ENCODE assay signal across 20 cellular contexts in the genomic region with DNA sequence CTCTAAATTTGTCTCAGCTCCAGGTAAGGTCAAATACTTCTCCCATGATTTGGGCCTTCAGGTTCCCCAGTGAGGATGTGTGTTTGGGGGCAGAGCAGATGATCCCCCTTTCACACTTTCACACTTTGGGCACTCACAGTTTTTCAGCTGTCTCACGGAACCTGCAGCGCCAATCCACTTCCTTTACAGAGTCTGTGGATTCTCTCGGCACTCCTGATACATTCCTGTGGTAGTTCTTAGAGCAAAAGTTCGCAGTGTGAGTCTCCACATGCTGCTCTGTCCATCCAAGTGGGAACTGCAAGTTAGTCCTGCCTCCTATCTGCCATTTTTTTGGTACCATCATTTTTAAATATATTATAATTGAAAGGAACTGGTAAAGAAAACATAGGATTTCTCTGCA. TPM values are rescaled to one million over a fixed set of nuclear protein-coding genes. Genes with fewer than 3 reads are reported as not detected.
DNase-seq lines count a peak whose midpoint lies in the region; FAIRE-seq and TF ChIP-seq lines count a peak whose summit lies in the region.
"Had no signal": no experiment of that assay in that cellular context is flagged by ENCODE, and none has a peak within 500 bp of the region (broad histone marks: within the 10 kb centered on the region; RNA-seq: fewer than 3 reads in every experiment).

No MANE protein-coding gene starts in this region.

- no peak overlapping the region for H4K91ac ChIP-seq in H1 (replicated peaks; ENCODE audit: insufficient read length, low read length)

- H2BK120ac ChIP-seq in H1 (replicated peaks; ENCODE audit: low read depth, low read length) = no peak overlapping the region

- peak; percentile 26 for DNase-seq in HCEC 1CT
- DNase-seq in RPMI7951 (ENCODE audit: low read depth) = peak; percentile 17
- no peak for DNase-seq in H1 (ENCODE audit: low read depth in 1 of 2, low spot score in 2 of 2)
- DNase-seq in smooth muscle cell (lab: John Stamatoyannopoulos, UW; ENCODE audit: unreplicated experiment) = no peak
- no peak for DNase-seq in KG1 (lab: John Stamatoyannopoulos, UW)
- no peak for DNase-seq in Caco-2
- DNase-seq in HPDE6-E6E7 (ENCODE audit: extremely low spot score) = no peak
- DNase-seq: activated naive CD4-positive, alpha-beta T cell treated with anti-CD3 and anti-CD28 coated beads, Interleukin-2, amount 50 U/mL, for 16 hours; activated T-cell treated with anti-CD3 and anti-CD28 coated beads, Interleukin-2, amount 50 U/mL, for 48 hours; AML-193; endodermal cell; left ventricle myocardium inferior; NCI-H2029 treated with DMSO at 0.1 percent for 48 hours; NCI-H510A treated with DMSO at 0.1 percent for 48 hours; retina; stimulated activated CD4-positive, alpha-beta T cell treated with anti-CD3 and anti-CD28 coated beads, Interleukin-12 subunit alpha, Interleukin-12 subunit beta, amount 100 ng/mL, for 4 hours; T1000; upper lobe of left lung had no signal

- H3K9ac ChIP-seq in H1 (replicated peaks in 1 of 4; ENCODE audit: extremely low read depth in 1 of 4, low read depth in 3 of 4, low read length in 3 of 4) (no peak overlapping the region), smooth muscle cell (ENCODE audit: low read depth) (no peak overlapping the region)

- no peak for TF ChIP-seq RAD21 in H1 (IDR thresholded peaks at IDR 0.05 in 1 of 2, conservative IDR thresholded peaks at IDR 0.05 in 1 of 2; ENCODE audit: low read depth in 2 of 2, low read length in 2 of 2)

- H3K9me3 Mint-ChIP-seq in Caco-2 (ENCODE audit: unreplicated experiment) = no peaks in the 10 kb centered on the region
- H3K9me3 Mint-ChIP-seq: endodermal cell had no signal

- no peaks in the 10 kb centered on the region for H3K27me3 ChIP-seq in H1 (replicated peaks in 1 of 4; ENCODE audit: control insufficient read depth in 3 of 4, extremely low read depth in 1 of 4, insufficient read depth in 3 of 4, low read length in 3 of 4)
- no peaks in the 10 kb centered on the region for H3K27me3 ChIP-seq in smooth muscle cell (ENCODE audit: low read depth)
- H3K27me3 ChIP-seq in Caco-2 (replicated peaks; ENCODE audit: control insufficient read depth, insufficient read depth, low read length) = no peaks in the 10 kb centered on the region
- H3K27me3 ChIP-seq: ascending aorta, neutrophil, upper lobe of left lung had no signal

- BruUV-seq in Caco-2 (replicated peaks; lab: Mats Ljungman, UMichigan) = no TSS peak

- POLR2A ChIA-PET in H1 (lab: Charles Lee; ENCODE audit: partially characterized antibody) = no interaction called here
- POLR2A ChIA-PET in Caco-2 (lab: Charles Lee) = no interaction called here

- H3K4me3 ChIP-seq in H1 (ENCODE audit: extremely low read depth in 1 of 4, insufficient read depth in 2 of 4, low read depth in 3 of 4, low read length in 4 of 4) (no peak overlapping the region), smooth muscle cell (no peak overlapping the region), Caco-2 (ENCODE audit: low read depth, low read length) (no peak overlapping the region)
- H3K4me3 ChIP-seq: ascending aorta, left ventricle myocardium inferior, upper lobe of left lung had no signal

- intact Hi-C loops in Caco-2 (cut with micrococcal nuclease; ENCODE audit: unreplicated experiment) = no loop called here

- no peak overlapping the region for H3K27ac Mint-ChIP-seq in Caco-2 (ENCODE audit: unreplicated experiment)
- H3K27ac Mint-ChIP-seq: endodermal cell had no signal

- H4K5ac ChIP-seq in H1 (ENCODE audit: insufficient read length, low read depth, low read length) = no peak overlapping the region

- no peak overlapping the region for H3K27ac ChIP-seq in H1 (ENCODE audit: low read depth, low read length)
- no peak overlapping the region for H3K27ac ChIP-seq in smooth muscle cell (ENCODE audit: low read depth)
- H3K27ac ChIP-seq: ascending aorta, neutrophil had no signal

- H2BK5ac ChIP-seq in H1 (ENCODE audit: low read depth, low read length) = no peak overlapping the region

- H3K36me3 ChIP-seq in H1 (ENCODE audit: control insufficient read depth in 2 of 4, insufficient read depth in 4 of 4, low read length in 3 of 4) (no peaks in the 10 kb centered on the region), smooth muscle cell (ENCODE audit: low read depth) (no peaks in the 10 kb centered on the region), Caco-2 (ENCODE audit: control insufficient read depth, insufficient read depth, low read length) (no peaks in the 10 kb centered on the region)
- H3K36me3 ChIP-seq: ascending aorta, left ventricle myocardium inferior, neutrophil, upper lobe of left lung had no signal

- no peak overlapping the region for H3K18ac ChIP-seq in H1 (ENCODE audit: extremely low read depth, low read length)

- TF ChIP-seq EP300 in H1 (IDR thresholded peaks at IDR 0.05; ENCODE audit: borderline replicate concordance in 1 of 2, low read depth in 2 of 2, low read length in 2 of 2) = no peak

- H2BK15ac ChIP-seq in H1 (ENCODE audit: low read length) = no peak overlapping the region

- CTCF ChIA-PET in H1 (lab: Charles Lee; ENCODE audit: partially characterized antibody) = interaction anchor here (0.7 to 3.7 kb wide), 8 partner anchors 10 to 203 kb away, joined by 3 to 47 read pairs (median 12); no protein-coding TSS in a partner anchor
- CTCF ChIA-PET in Caco-2 (lab: Charles Lee) = interaction anchor here (1.0 to 2.0 kb wide), 2 partner anchors 12 to 204 kb away, joined by 3 to 8 read pairs; no protein-coding TSS in a partner anchor

- no peaks in the 10 kb centered on the region for H3K23me2 ChIP-seq in H1 (ENCODE audit: low read depth, low read length)

- no peak overlapping the region for H2BK20ac ChIP-seq in H1 (ENCODE audit: low read length)

- H3K4me2 ChIP-seq in H1 (ENCODE audit: insufficient read depth in 1 of 2, low read depth in 2 of 2, low read length in 2 of 2) (no peak overlapping the region), smooth muscle cell (no peak overlapping the region)

- no peaks in the 10 kb centered on the region for H3K27me3 Mint-ChIP-seq in Caco-2 (ENCODE audit: insufficient read depth, unreplicated experiment)

- no peak overlapping the region for H3K56ac ChIP-seq in H1 (replicated peaks; ENCODE audit: insufficient read length, low read depth, low read length)

- H3K23ac ChIP-seq in H1 (ENCODE audit: insufficient read length) = no peak overlapping the region

- no peak overlapping the region for H3K4ac ChIP-seq in H1 (replicated peaks; ENCODE audit: insufficient read length, low read depth, low read length)

- H3K9me3 ChIP-seq in H1 (ENCODE audit: insufficient read depth in 2 of 2, low read depth in 1 of 2, low read length in 1 of 2) (no peaks in the 10 kb centered on the region), smooth muscle cell (replicated peaks; ENCODE audit: low read depth) (no peaks in the 10 kb centered on the region), Caco-2 (no peaks in the 10 kb centered on the region)
- H3K9me3 ChIP-seq: ascending aorta, neutrophil, upper lobe of left lung had no signal

- no peak overlapping the region for H2BK12ac ChIP-seq in H1 (ENCODE audit: low read depth, low read length)

- H3K4me1 Mint-ChIP-seq in Caco-2 (ENCODE audit: low read depth, unreplicated experiment) = no peaks in the 10 kb centered on the region
- H3K4me1 Mint-ChIP-seq: endodermal cell had no signal

- H3F3A ChIP-seq in smooth muscle cell (ENCODE audit: low read depth) = no peaks in the 10 kb centered on the region

- TF ChIP-seq POLR2A in H1 (IDR thresholded peaks at IDR 0.05; ENCODE audit: control extremely low read depth in 1 of 2, low read depth in 2 of 2, low read length in 2 of 2) = no peak

- no peaks in the 10 kb centered on the region for H3K36me3 Mint-ChIP-seq in Caco-2 (ENCODE audit: insufficient read depth, unreplicated experiment)

- no peak for TF ChIP-seq CTCF in H1 (IDR thresholded peaks at IDR 0.05; ENCODE audit: control extremely low read depth in 1 of 3, insufficient read depth in 1 of 3, low read depth in 1 of 3, low read length in 3 of 3)
- no peak for TF ChIP-seq CTCF in smooth muscle cell (IDR thresholded peaks at IDR 0.05; ENCODE audit: borderline replicate concordance, insufficient read depth, poor library complexity, severe bottlenecking)
- TF ChIP-seq CTCF in Caco-2 (IDR thresholded peaks at IDR 0.05; ENCODE audit: insufficient read depth in 1 of 2, low read depth in 1 of 2, low read length in 1 of 2, severe bottlenecking in 1 of 2, unreplicated experiment in 1 of 2) = no peak

- no peak overlapping the region for H3K14ac ChIP-seq in H1 (ENCODE audit: insufficient read length)

- H2AFZ ChIP-seq in H1 (ENCODE audit: low read length) (peak overlapping the region; percentile 98; the same call in 1 of the 2 replicates), smooth muscle cell (ENCODE audit: low read depth) (peak overlapping the region; percentile 19)

- H4K20me1 ChIP-seq in H1 (replicated peaks in 1 of 2; ENCODE audit: control insufficient read depth in 1 of 2, insufficient read depth in 2 of 2, low read length in 2 of 2) = no peaks in the 10 kb centered on the region
- H4K20me1 ChIP-seq in smooth muscle cell (ENCODE audit: low read depth) = no peaks in the 10 kb centered on the region

- no peak overlapping the region for H4K8ac ChIP-seq in H1 (ENCODE audit: extremely low read depth, insufficient read depth, low read length)

- no peak overlapping the region for H2AK5ac ChIP-seq in H1 (ENCODE audit: low read depth, low read length)

- no peak overlapping the region for H3K4me3 Mint-ChIP-seq in Caco-2 (ENCODE audit: unreplicated experiment)
- H3K4me3 Mint-ChIP-seq: endodermal cell had no signal

- FAIRE-seq in H1 (lab: Jason Lieb, UNC) = no peak

- no peaks in the 10 kb centered on the region for H3K4me1 ChIP-seq in H1 (replicated peaks in 1 of 4; ENCODE audit: control insufficient read depth in 3 of 4, insufficient read depth in 4 of 4, low read length in 3 of 4)
- no peaks in the 10 kb centered on the region for H3K4me1 ChIP-seq in smooth muscle cell (ENCODE audit: low read depth)
- no peaks in the 10 kb centered on the region for H3K4me1 ChIP-seq in Caco-2
- H3K4me1 ChIP-seq: ascending aorta, left ventricle myocardium inferior, upper lobe of left lung had no signal

- 84% methylated on average over 4 of the region's 4 CpGs; no CpG with 5 or more reads in 1 of the 2 experiments for WGBS in H1 (ENCODE audit: extremely low coverage in 1 of 2, insufficient coverage in 1 of 2, insufficient read length in 1 of 2, insufficient replicate concordance in 2 of 2, low coverage in 1 of 2, low lambda C conversion rate in 2 of 2, missing lambda C conversion rate in 1 of 2), 2 experiments
- WGBS in smooth muscle cell (ENCODE audit: low lambda C conversion rate) = 55% methylated on average over 4 of the region's 4 CpGs

- no peaks in the 10 kb centered on the region for H3K79me1 ChIP-seq in H1 (ENCODE audit: low read depth, low read length)

- H3K79me2 ChIP-seq in H1 (ENCODE audit: control insufficient read depth in 1 of 2, insufficient read depth in 2 of 2, low read length in 2 of 2) = no peaks in the 10 kb centered on the region
- H3K79me2 ChIP-seq in smooth muscle cell (ENCODE audit: low read depth) = no peaks in the 10 kb centered on the region

RNA-seq across cellular contexts. Expression of a gene that starts 20.2 kb away (rescaled TPM):
- total RNA-seq in RPMI7951 (2014; rRNA removed; shearing (Covaris generic)) = 61.5 and 63.3 TPM in 2 replicates
- 27.0 and 29.2 TPM in 2 replicates for total RNA-seq in H1 (2021; fragmentation: NEBNext Ultra II Directional; extraction: Animal tissue kit (Norgen Biotek cat#: 25700))
- 15.2 and 17.4 TPM in 2 replicates for polyA plus RNA-seq in H1 (2011; rRNA removed)
- 24.2 TPM for polyA plus RNA-seq in H1 (2011; cell fraction: cytosol; rRNA removed)
- 23.7 TPM for polyA plus RNA-seq in H1 (2011; cell fraction: nucleus; rRNA removed)
- polyA plus RNA-seq in H1 (2012, experiment 1 of 2) = 18.4 to 27.8 TPM (median 23.0 TPM) in 4 replicates
- 6.0 TPM for polyA plus RNA-seq in H1 (2012, experiment 2 of 2)
- 17.0 TPM for polyA plus RNA-seq in H1 (2013, experiment 1 of 2)
- polyA plus RNA-seq in H1 (2013, experiment 2 of 2) = 17.7 TPM
- polyA minus RNA-seq in H1 (2011; rRNA and poly(A)+ RNA removed) = 16.3 and 20.7 TPM in 2 replicates
- polyA minus RNA-seq in H1 (2011; cell fraction: cytosol; rRNA and poly(A)+ RNA removed) = 8.7 TPM
- polyA minus RNA-seq in H1 (2011; cell fraction: nucleus; rRNA and poly(A)+ RNA removed) = 26.5 TPM
- 42.8 and 44.8 TPM in 2 replicates for total RNA-seq in smooth muscle cell
- 19.3 and 25.8 TPM in 2 replicates for polyA plus RNA-seq in smooth muscle cell
- total RNA-seq in Caco-2 (2022) = 24.2 and 25.0 TPM in 2 replicates

Comparison
In these comparisons a context has a peak if more than half of its experiments do, and no peak if none do; other contexts are left out.
1. DNase-seq: peak in HCEC 1CT (single experiment) and RPMI7951 (single experiment); none in H1 (0 of 2), smooth muscle cell (single experiment), KG1 (single experiment), Caco-2 (0 of 2) and HPDE6-E6E7 (single experiment).